In genomic region chr2:207711750-207712487, GRCh38 we compare ENCODE assay signal across 8 cellular contexts. TPM values are rescaled to one million over a fixed set of nuclear protein-coding genes. Genes with fewer than 3 reads are reported as not detected.
DNase-seq lines count a peak whose midpoint lies in the region; ATAC-seq and TF ChIP-seq lines count a peak whose summit lies in the region.

No MANE protein-coding gene starts in this region.

- no peak for TF ChIP-seq EP300 in upper lobe of left lung (IDR thresholded peaks at IDR 0.05)

- H3K27me3 ChIP-seq in NT2/D1 (ENCODE audit: insufficient read depth, insufficient read length) = no peaks in the 10 kb centered on the region
- no peaks in the 10 kb centered on the region for H3K27me3 ChIP-seq in parathyroid adenoma (ENCODE audit: control insufficient read depth, insufficient read depth, low read length)
- H3K27me3 ChIP-seq in upper lobe of left lung = no peaks in the 10 kb centered on the region

- H3K9me3 ChIP-seq in NT2/D1 (ENCODE audit: insufficient read depth, low read length) = no peaks in the 10 kb centered on the region
- no peaks in the 10 kb centered on the region for H3K9me3 ChIP-seq in parathyroid adenoma (ENCODE audit: control insufficient read depth, low read length)
- H3K9me3 ChIP-seq in upper lobe of left lung = no peaks in the 10 kb centered on the region

- H3K27ac ChIP-seq in parathyroid adenoma (peak overlapping the region; percentile 79), upper lobe of left lung (peak overlapping the region; percentile 84 to 95 (median 92))

- no peaks in the 10 kb centered on the region for H3K4me1 ChIP-seq in NT2/D1 (ENCODE audit: insufficient read depth, insufficient read length)
- peaks cover 5% of the 10 kb centered on the region for H3K4me1 ChIP-seq in parathyroid adenoma
- H3K4me1 ChIP-seq in upper lobe of left lung = peaks cover 4 to 22% (median 14%) of the 10 kb centered on the region in 4 donors

- peak overlapping the region; percentile 94 for H3K4me3 ChIP-seq in NT2/D1 (ENCODE audit: insufficient read length, low read depth)
- peak overlapping the region; percentile 80 for H3K4me3 ChIP-seq in parathyroid adenoma (ENCODE audit: low read depth, low read length)
- peak overlapping the region; percentile 71 to 97 (median 81) for H3K4me3 ChIP-seq in upper lobe of left lung

- H3K4me2 ChIP-seq in parathyroid adenoma (ENCODE audit: low read length) = peak overlapping the region; percentile 80

- ATAC-seq in HG03025 (IDR thresholded peaks at IDR 0.05; ENCODE audit: low FRiP score, unreplicated experiment) (peak; percentile 27), upper lobe of left lung (ENCODE audit: low FRiP score in 2 of 2) (peak; percentile 9 to 58)

- H3K9ac ChIP-seq in NT2/D1 (ENCODE audit: insufficient read length, low read depth) = peak overlapping the region; percentile 95
- H3K9ac ChIP-seq in parathyroid adenoma = peak overlapping the region; percentile 41

- peaks cover 24% of the 10 kb centered on the region for H3K79me2 ChIP-seq in parathyroid adenoma

- peak overlapping the region; percentile 95 for H2AFZ ChIP-seq in parathyroid adenoma

- TF ChIP-seq CTCF in parathyroid adenoma (IDR thresholded peaks at IDR 0.05) (no peak), upper lobe of left lung (IDR thresholded peaks at IDR 0.05) (no peak)

- H3K36me3 ChIP-seq in NT2/D1 (ENCODE audit: insufficient read depth, insufficient read length, low read length) (peaks cover 11% of the 10 kb centered on the region), parathyroid adenoma (ENCODE audit: control insufficient read depth, insufficient read depth, low read length) (no peaks in the 10 kb centered on the region), upper lobe of left lung (no peaks in the 10 kb centered on the region)

- peak in 1 of 4 donors; percentile 22 for TF ChIP-seq POLR2A in upper lobe of left lung (IDR thresholded peaks at IDR 0.05)

- DNase-seq in activated T-cell treated with anti-CD3 and anti-CD28 coated beads for 1 hour (ENCODE audit: low read depth) (peak; percentile 33), NT2/D1 (ENCODE audit: low read depth, low spot score) (peak; percentile 13), activated gamma-delta T cell (lab: John Stamatoyannopoulos, UW) (peak; percentile 57), germinal center (ENCODE audit: low spot score) (peak; percentile 78), upper lobe of left lung (peak in 1 of 2 donors; percentile 58)
- no peak for DNase-seq in activated T-cell treated with anti-CD3 and anti-CD28 coated beads, Interleukin-2, amount 50 U/mL, for 1 hour

- WGBS in upper lobe of left lung, 2 donors = 2 to 3% methylated on average over 22 to 44 of the region's 67 CpGs

RNA-seq across cellular contexts. Expression of gene CCNYL1, which starts 0.5 kb away (rescaled TPM):
- total RNA-seq in upper lobe of left lung = 10 to 100 TPM; 10.9 to 27.0 (median 19.2) TPM

RNA-seq across cellular contexts. Expression of gene FZD5, which starts 57.8 kb away (rescaled TPM):
- 10 to 100 TPM; 30.5 to 69.2 (median 43.7) TPM for total RNA-seq in upper lobe of left lung
